2 cellular contexts compared by ENCODE assay signal in genomic region chr7:74726309-74727101, GRCh38.
TF ChIP-seq lines count a peak whose summit lies in the region.

No MANE protein-coding gene starts in this region.

TF ChIP-seq in GM23338, 12 proteins besides CTCF, POLR2A, EP300 and RAD21 (continued from another document):
- TF ChIP-seq ZNF462 (CRISPR knock-in tag; IDR thresholded peaks at IDR 0.05) (no peak), ETS1 (IDR thresholded peaks at IDR 0.05) (no peak), POLR2AphosphoS5 (IDR thresholded peaks at IDR 0.05; ENCODE audit: low read depth) (no peak), REST (IDR thresholded peaks at IDR 0.05; ENCODE audit: unreplicated experiment) (no peak), EZH2phosphoT487 (IDR thresholded peaks at IDR 0.05; ENCODE audit: unreplicated experiment) (no peak), NANOG (IDR thresholded peaks at IDR 0.05; ENCODE audit: borderline replicate concordance) (no peak), ZNF331 (CRISPR knock-in tag; IDR thresholded peaks at IDR 0.05; ENCODE audit: low read depth) (no peak), EZH2 (IDR thresholded peaks at IDR 0.05; ENCODE audit: low read depth, unreplicated experiment) (no peak), CREB1 (CRISPR knock-in tag; IDR thresholded peaks at IDR 0.05; ENCODE audit: low read depth) (no peak), STAT1 (IDR thresholded peaks at IDR 0.05; ENCODE audit: unreplicated experiment) (no peak), ZNF114 (CRISPR knock-in tag; IDR thresholded peaks at IDR 0.05) (no peak)

TF ChIP-seq in WTC11, 78 proteins besides CTCF, POLR2A, EP300 and RAD21 (continued from another document):
- TF ChIP-seq STAT6 (CRISPR knock-in tag; conservative IDR thresholded peaks at IDR 0.05; ENCODE audit: low read depth) (no peak), ELF4 (CRISPR knock-in tag; IDR thresholded peaks at IDR 0.05; ENCODE audit: low read depth) (no peak), FOXJ3 (CRISPR knock-in tag; IDR thresholded peaks at IDR 0.05; ENCODE audit: borderline replicate concordance) (no peak)
TF ChIP-seq in WTC11: peak in this region for 0.
